ENCODE assay signal across 20 cellular contexts in genomic region chr12:49049566-49050224, GRCh38. TPM values are rescaled to one million over a fixed set of nuclear protein-coding genes. Genes with fewer than 3 reads are reported as not detected.
A peak's percentile ranks its signal among the peaks of the same experiment; 100 is the strongest.
DNase-seq lines count a peak whose midpoint lies in the region; ATAC-seq, FAIRE-seq and TF ChIP-seq lines count a peak whose summit lies in the region.
"Had no signal": no experiment of that assay in that cellular context is flagged by ENCODE, and none has a peak within 500 bp of the region (broad histone marks: within the 10 kb centered on the region; RNA-seq: fewer than 3 reads in every experiment).

No MANE protein-coding gene starts in this region.

- CTCF ChIA-PET in CD4-positive, alpha-beta T cell (lab: Charles Lee): no interaction called here

- TF ChIP-seq CTCF in bronchial epithelial cell (IDR thresholded peaks at IDR 0.05; ENCODE audit: insufficient read depth, low read length, severe bottlenecking): no peak
- TF ChIP-seq CTCF in CD4-positive, alpha-beta T cell (IDR thresholded peaks at IDR 0.05): no peak

- H3K4me3 Mint-ChIP-seq in CD4-positive, alpha-beta T cell: no peak overlapping the region
- H3K4me3 Mint-ChIP-seq: activated T-helper 17 cell treated with anti-CD3 and anti-CD28 coated beads, Interleukin-2, amount 50 U/mL, for 72 hours; brain; memory B cell had no signal

- POLR2A ChIA-PET in CD4-positive, alpha-beta T cell (lab: Charles Lee): no interaction called here

- H3K27ac Mint-ChIP-seq in CD4-positive, alpha-beta T cell: no peak overlapping the region
- H3K27ac Mint-ChIP-seq: activated T-helper 17 cell treated with anti-CD3 and anti-CD28 coated beads, Interleukin-2, amount 50 U/mL, for 72 hours; memory B cell had no signal

- no peak overlapping the region for H2AFZ ChIP-seq in ACC112 (ENCODE audit: low read length, unreplicated experiment)

- H3K4me3 ChIP-seq in ACC112 (ENCODE audit: low read depth, low read length) (no peak overlapping the region), bronchial epithelial cell (ENCODE audit: low read depth, low read length) (no peak overlapping the region)
- H3K4me3 ChIP-seq: pancreas had no signal

- peaks cover 98% of the 10 kb centered on the region for H3K36me3 Mint-ChIP-seq in CD4-positive, alpha-beta T cell (ENCODE audit: low read depth)

- H3K36me3 ChIP-seq in ACC112 (ENCODE audit: insufficient read depth, low read length) (peaks cover 28% of the 10 kb centered on the region), bronchial epithelial cell (ENCODE audit: control insufficient read depth, insufficient read depth, low read length) (peaks cover 76% of the 10 kb centered on the region)

- H3K4me1 Mint-ChIP-seq in CD4-positive, alpha-beta T cell (ENCODE audit: low read depth): peaks cover 8% of the 10 kb centered on the region

- 0 out of 2 replicates have a peak overlapping the region, but pooled peaks have one; percentile 3 for H3K27ac ChIP-seq in ACC112 (ENCODE audit: low read depth, low read length)
- H3K27ac ChIP-seq in CD4-positive, alpha-beta T cell (ENCODE audit: low read depth, low read length): no peak overlapping the region
- H3K27ac ChIP-seq: epithelial cell of prostate, pancreas had no signal

- H3K9me3 ChIP-seq in CD4-positive, alpha-beta T cell (ENCODE audit: control insufficient read depth, low read length): no peaks in the 10 kb centered on the region
- H3K9me3 ChIP-seq: pancreas had no signal

- FAIRE-seq in bronchial epithelial cell (lab: Jason Lieb, UNC): no peak
- FAIRE-seq: pancreas had no signal

- ATAC-seq in GM18520 (IDR thresholded peaks at IDR 0.05; ENCODE audit: unreplicated experiment): no peak
- no peak for ATAC-seq in CD4-positive, alpha-beta T cell (ENCODE audit: poor library complexity)
- ATAC-seq: activated T-helper 17 cell treated with anti-CD3 and anti-CD28 coated beads, Interleukin-2, amount 50 U/mL, for 72 hours; HCT116; pancreas had no signal

- intact Hi-C loops in CD4-positive, alpha-beta T cell (cut with DNase I, micrococcal nuclease): no loop called here

- H3K27me3 ChIP-seq in ACC112 (ENCODE audit: insufficient read depth, low read length) (no peaks in the 10 kb centered on the region), bronchial epithelial cell (ENCODE audit: control insufficient read depth, insufficient read depth, low read length) (no peaks in the 10 kb centered on the region)
- no peaks in the 10 kb centered on the region for H3K27me3 ChIP-seq in CD4-positive, alpha-beta T cell (ENCODE audit: control insufficient read depth, insufficient read depth, low read length)
- H3K27me3 ChIP-seq: pancreas had no signal

- H3K4me1 ChIP-seq in ACC112 (ENCODE audit: control insufficient read depth, insufficient read depth, low read length, unreplicated experiment): peaks cover 16% of the 10 kb centered on the region

- H3K9me3 Mint-ChIP-seq in CD4-positive, alpha-beta T cell: no peaks in the 10 kb centered on the region
- H3K9me3 Mint-ChIP-seq: activated T-helper 17 cell treated with anti-CD3 and anti-CD28 coated beads, Interleukin-2, amount 50 U/mL, for 72 hours; brain; memory B cell had no signal

- no peaks in the 10 kb centered on the region for H3K27me3 Mint-ChIP-seq in CD4-positive, alpha-beta T cell
- H3K27me3 Mint-ChIP-seq: activated T-helper 17 cell treated with anti-CD3 and anti-CD28 coated beads, Interleukin-2, amount 50 U/mL, for 72 hours; brain; memory B cell had no signal

- peak; percentile 80 for DNase-seq in HT1080 (ENCODE audit: low read depth)
- peak; percentile 39 for DNase-seq in bronchial epithelial cell (ENCODE audit: low read depth)
- peak; percentile 44 to 84 for DNase-seq in lung microvascular endothelial cell (ENCODE audit: low read depth in 2 of 2)
- DNase-seq in NCI-H2081 treated with DMSO at 0.1 percent for 48 hours (lab: John Stamatoyannopoulos, UW): no peak
- no peak for DNase-seq in CD4-positive, alpha-beta T cell
- DNase-seq in activated gamma-delta T cell (lab: John Stamatoyannopoulos, UW): no peak
- DNase-seq: activated CD4-positive, alpha-beta T cell treated with anti-CD3 and anti-CD28 coated beads, Interleukin-2, amount 50 U/mL, for 4 hours; DND-41; NCI-H1092; pancreas; stimulated activated CD8-positive, alpha-beta memory T cell treated with anti-CD3 and anti-CD28 coated beads, Interleukin-4, amount 100 ng/mL, for 48 hours had no signal

- peaks cover 26% of the 10 kb centered on the region for H3K79me2 ChIP-seq in ACC112 (ENCODE audit: control insufficient read depth, insufficient read depth, low read length, unreplicated experiment)

RNA-seq across cellular contexts. Expression of gene KMT2D, which starts 10.9 kb away (rescaled TPM):
- total RNA-seq in HT1080 (2014; rRNA removed; shearing (Covaris generic)): 12.4 and 17.0 TPM in 2 replicates
- 13.0 and 17.8 TPM in 2 replicates for polyA plus RNA-seq in HT1080 (2015; cell fraction: cytosol; rRNA removed)
- 51.9 and 58.4 TPM in 2 replicates for polyA plus RNA-seq in HT1080 (2015; cell fraction: nucleus; rRNA removed)
- total RNA-seq in bronchial epithelial cell: 24.0 and 25.6 TPM in 2 replicates
- total RNA-seq in lung microvascular endothelial cell: 19.0 and 30.2 TPM in 2 replicates
- total RNA-seq in CD4-positive, alpha-beta T cell: 100 to 1,000 TPM; 107 to 110 TPM

RNA-seq across cellular contexts. Expression of gene RHEBL1, which starts 20.1 kb away (rescaled TPM):
- total RNA-seq in HT1080 (2014; rRNA removed; shearing (Covaris generic)): 5.1 and 5.2 TPM in 2 replicates
- polyA plus RNA-seq in HT1080 (2015; cell fraction: cytosol; rRNA removed): 4.6 and 6.0 TPM in 2 replicates
- polyA plus RNA-seq in HT1080 (2015; cell fraction: nucleus; rRNA removed): 6.6 and 8.1 TPM in 2 replicates
- total RNA-seq in bronchial epithelial cell: 0.26 and 0.53 TPM in 2 replicates
- total RNA-seq in lung microvascular endothelial cell: 1.2 and 1.5 TPM in 2 replicates
- total RNA-seq in CD4-positive, alpha-beta T cell: 1 to 10 TPM; 5.1 to 6.0 TPM
- total RNA-seq: urinary bladder had no signal

RNA-seq across cellular contexts. Expression of gene PRKAG1, which starts 31.1 kb away (rescaled TPM):
- total RNA-seq in HT1080 (2014; rRNA removed; shearing (Covaris generic)): 101 and 104 TPM in 2 replicates
- 124 and 126 TPM in 2 replicates for polyA plus RNA-seq in HT1080 (2015; cell fraction: cytosol; rRNA removed)
- 135 and 155 TPM in 2 replicates for polyA plus RNA-seq in HT1080 (2015; cell fraction: nucleus; rRNA removed)
- total RNA-seq in bronchial epithelial cell (68.6 and 93.7 TPM in 2 replicates), lung microvascular endothelial cell (32.1 and 38.1 TPM in 2 replicates)
- 10 to 100 TPM; 34.6 to 38.2 TPM for total RNA-seq in CD4-positive, alpha-beta T cell

RNA-seq across cellular contexts. Expression of gene DHH, which starts 44.9 kb away (rescaled TPM):
- total RNA-seq in HT1080 (2014; rRNA removed; shearing (Covaris generic)): not detected in 2 replicates
- 0.03 and 0.13 TPM in 2 replicates for polyA plus RNA-seq in HT1080 (2015; cell fraction: cytosol; rRNA removed)
- polyA plus RNA-seq in HT1080 (2015; cell fraction: nucleus; rRNA removed): 0.02 and 0.08 TPM in 2 replicates
- total RNA-seq in bronchial epithelial cell (0.13 TPM in 1 of 2 replicates, not detected in the other), lung microvascular endothelial cell (0.20 and 0.65 TPM in 2 replicates)
- 1 to 10 TPM in 1 of 2 experiments, under 1 TPM in 1; 0.71 to 1.1 TPM for total RNA-seq in CD4-positive, alpha-beta T cell
- polyA plus RNA-seq: BJ had no signal

RNA-seq across cellular contexts. Expression of gene DDN, which starts 50.5 kb away (rescaled TPM):
- total RNA-seq in HT1080 (2014; rRNA removed; shearing (Covaris generic)): 0.24 and 0.50 TPM in 2 replicates
- 0.15 and 0.19 TPM in 2 replicates for polyA plus RNA-seq in HT1080 (2015; cell fraction: cytosol; rRNA removed)
- polyA plus RNA-seq in HT1080 (2015; cell fraction: nucleus; rRNA removed): 0.43 and 0.59 TPM in 2 replicates
- total RNA-seq in bronchial epithelial cell: 0.13 and 0.26 TPM in 2 replicates
- under 0.01 TPM in 1 of 2 replicates, not detected in the other for total RNA-seq in lung microvascular endothelial cell
- under 1 TPM; 0.30 to 0.47 TPM for total RNA-seq in CD4-positive, alpha-beta T cell
- polyA plus RNA-seq: urinary bladder had no signal

Comparison
In these comparisons a context has a peak if more than half of its experiments do, and no peak if none do; other contexts are left out.
1. DNase-seq: peak in HT1080 (single experiment), bronchial epithelial cell (single experiment) and lung microvascular endothelial cell (2 of 2); none in NCI-H2081 treated with DMSO at 0.1 percent for 48 hours (single experiment), CD4-positive, alpha-beta T cell (0 of 10) and activated gamma-delta T cell (single experiment).